Comparison of ENCODE assay signal across 25 cellular contexts in genomic region chr18:57708288-57708687, GRCh38.
"Had no signal": no experiment of that assay in that cellular context is flagged by ENCODE, and none has a peak within 500 bp of the region (broad histone marks: within the 10 kb centered on the region; RNA-seq: fewer than 3 reads in every experiment).

No MANE protein-coding gene starts in this region.

- H3K4me3 ChIP-seq: body of pancreas, coronary artery, dorsolateral prefrontal cortex, gastrocnemius medialis, lung, ovary, prostate gland, skin epidermis had no signal

- H3K27me3 ChIP-seq: body of pancreas, dorsolateral prefrontal cortex, gastrocnemius medialis, neutrophil, ovary had no signal

- H3K36me3 ChIP-seq: gastrocnemius medialis, neutrophil, ovary, prostate gland had no signal

- H3K27ac ChIP-seq: body of pancreas, coronary artery, dorsolateral prefrontal cortex, gastrocnemius medialis, neutrophil, ovary, skin epidermis had no signal

- H3K9me3 ChIP-seq: body of pancreas, gastrocnemius medialis, neutrophil, ovary, prostate gland had no signal

- ATAC-seq: activated CD8-positive, alpha-beta T cell treated with anti-CD3 and anti-CD28 coated beads for 36 hours; activated T-cell treated with anti-CD3 and anti-CD28 coated beads, Interleukin-2, amount 50 U/mL, for 4 hours; body of pancreas; gastrocnemius medialis; sciatic nerve; stimulated activated effector memory CD8-positive, alpha-beta T cell treated with anti-CD3 and anti-CD28 coated beads, Interleukin-12 subunit alpha, Interleukin-12 subunit beta, amount 100 ng/mL, for 72 hours; T-helper 17 cell; WTC11 had no signal

- DNase-seq: activated CD4-positive, alpha-beta T cell treated with anti-CD3 and anti-CD28 coated beads, Interleukin-2, amount 50 U/mL, for 1 hour; activated CD8-positive, alpha-beta T cell treated with anti-CD3 and anti-CD28 coated beads for 36 hours; activated naive CD4-positive, alpha-beta T cell; activated T-cell treated with anti-CD3 and anti-CD28 coated beads, Interleukin-2, amount 50 U/mL, for 4 hours; anterior cingulate cortex; body of pancreas; cerebellar nuclear complex; dorsolateral prefrontal cortex; effector memory CD4-positive, alpha-beta T cell; erythroblast; gastrocnemius medialis; hypothalamus; ovary; retina; stimulated activated CD4-positive, alpha-beta T cell treated with anti-CD3 and anti-CD28 coated beads, Interleukin-4, amount 100 ng/mL, for 24 hours; substantia nigra; T-helper 17 cell had no signal
